Comparison of ENCODE assay signal across 1 cellular context in the genomic region with DNA sequence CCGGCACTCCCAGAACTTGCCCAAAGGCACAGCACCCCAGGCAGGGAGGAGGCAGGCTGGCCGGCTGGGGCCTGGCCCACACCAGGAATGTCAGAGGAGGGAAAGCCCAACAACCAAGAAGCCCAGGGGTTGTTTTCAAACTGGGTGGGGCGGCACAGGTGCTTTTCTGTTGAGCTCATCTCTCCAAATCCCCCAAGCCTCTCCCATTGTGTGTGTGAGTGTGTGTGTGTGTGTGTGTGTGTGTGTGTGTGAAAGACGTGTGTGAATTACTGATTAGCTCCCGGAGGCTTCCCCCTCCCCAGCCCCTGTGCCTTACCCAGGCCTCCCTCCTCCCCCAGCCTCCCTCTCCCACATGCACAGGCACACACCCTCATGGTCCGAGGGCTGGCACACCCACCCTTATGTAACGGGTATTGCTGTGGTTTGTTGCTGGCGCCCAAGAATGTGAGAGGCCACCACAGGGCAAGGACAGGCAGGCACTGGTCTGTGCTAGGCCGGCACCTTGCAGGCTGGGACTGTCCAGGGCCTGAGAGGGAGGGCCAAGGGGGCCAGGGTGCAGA.
TF ChIP-seq lines count a peak whose summit lies in the region.

No MANE protein-coding gene starts in this region.

TF ChIP-seq in HepG2, 621 proteins besides CTCF, POLR2A, EP300 and RAD21 (continued from another document):
- TF ChIP-seq, protein P1, sequence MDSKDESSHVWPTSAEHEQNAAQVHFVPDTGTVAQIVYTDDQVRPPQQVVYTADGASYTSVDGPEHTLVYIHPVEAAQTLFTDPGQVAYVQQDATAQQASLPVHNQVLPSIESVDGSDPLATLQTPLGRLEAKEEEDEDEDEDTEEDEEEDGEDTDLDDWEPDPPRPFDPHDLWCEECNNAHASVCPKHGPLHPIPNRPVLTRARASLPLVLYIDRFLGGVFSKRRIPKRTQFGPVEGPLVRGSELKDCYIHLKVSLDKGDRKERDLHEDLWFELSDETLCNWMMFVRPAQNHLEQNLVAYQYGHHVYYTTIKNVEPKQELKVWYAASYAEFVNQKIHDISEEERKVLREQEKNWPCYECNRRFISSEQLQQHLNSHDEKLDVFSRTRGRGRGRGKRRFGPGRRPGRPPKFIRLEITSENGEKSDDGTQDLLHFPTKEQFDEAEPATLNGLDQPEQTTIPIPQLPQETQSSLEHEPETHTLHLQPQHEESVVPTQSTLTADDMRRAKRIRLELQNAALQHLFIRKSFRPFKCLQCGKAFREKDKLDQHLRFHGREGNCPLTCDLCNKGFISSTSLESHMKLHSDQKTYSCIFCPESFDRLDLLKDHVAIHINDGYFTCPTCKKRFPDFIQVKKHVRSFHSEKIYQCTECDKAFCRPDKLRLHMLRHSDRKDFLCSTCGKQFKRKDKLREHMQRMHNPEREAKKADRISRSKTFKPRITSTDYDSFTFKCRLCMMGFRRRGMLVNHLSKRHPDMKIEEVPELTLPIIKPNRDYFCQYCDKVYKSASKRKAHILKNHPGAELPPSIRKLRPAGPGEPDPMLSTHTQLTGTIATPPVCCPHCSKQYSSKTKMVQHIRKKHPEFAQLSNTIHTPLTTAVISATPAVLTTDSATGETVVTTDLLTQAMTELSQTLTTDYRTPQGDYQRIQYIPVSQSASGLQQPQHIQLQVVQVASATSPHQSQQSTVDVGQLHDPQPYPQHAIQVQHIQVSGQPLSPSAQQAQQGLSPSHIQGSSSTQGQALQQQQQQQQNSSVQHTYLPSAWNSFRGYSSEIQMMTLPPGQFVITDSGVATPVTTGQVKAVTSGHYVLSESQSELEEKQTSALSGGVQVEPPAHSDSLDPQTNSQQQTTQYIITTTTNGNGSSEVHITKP (CRISPR knock-in tag; IDR thresholded peaks at IDR 0.05; ENCODE audit: low read depth), result 0 out of 2 replicates have a peak, but pooled peaks have one; percentile 41
- TF ChIP-seq NR2F6 (IDR thresholded peaks at IDR 0.05) (no peak), NR2F6 (CRISPR knock-in tag; IDR thresholded peaks at IDR 0.05) (peak; percentile 26; the same call in 1 of the 2 replicates), ZNF121 (CRISPR knock-in tag; IDR thresholded peaks at IDR 0.05) (peak; percentile 55)
